Comparison of ENCODE assay signal across 30 cellular contexts in genomic region chr6:85163553-85163952, GRCh38.
"Had no signal": no experiment of that assay in that cellular context is flagged by ENCODE, and none has a peak within 500 bp of the region (broad histone marks: within the 10 kb centered on the region; RNA-seq: fewer than 3 reads in every experiment).

No MANE protein-coding gene starts in this region.

- H3K27ac ChIP-seq: colonic mucosa, epithelial cell of prostate, esophagus squamous epithelium, gastroesophageal sphincter, lower lobe of right lung, neutrophil, prostate gland, suprapubic skin, tibial artery, upper lobe of right lung had no signal

- H3K4me3 ChIP-seq: colonic mucosa, esophagus squamous epithelium, gastroesophageal sphincter, lower lobe of right lung, prostate gland, suprapubic skin, tibial artery, upper lobe of right lung had no signal

- H3K27me3 Mint-ChIP-seq: activated B cell treated with CpG ODN at 0.5 μM for 24 hours; activated CD8-positive, alpha-beta memory T cell treated with anti-CD3 and anti-CD28 coated beads, Interleukin-2, amount 10 ng/mL, durations not matched to agents 7 days and 5 days; natural killer cell treated with Interleukin-12 subunit alpha and Interleukin-12 subunit beta and Interleukin-15 and Interleukin-18, amount 100 ng/mL, for 72 hours; T-cell had no signal

- H3K36me3 Mint-ChIP-seq: activated CD8-positive, alpha-beta memory T cell treated with anti-CD3 and anti-CD28 coated beads, Interleukin-2, amount 10 ng/mL, durations not matched to agents 7 days and 5 days; activated naive CD4-positive, alpha-beta T cell treated with anti-CD3 and anti-CD28 coated beads, Interleukin-2, amount 50 U/mL, for 72 hours; immature natural killer cell; natural killer cell treated with Interleukin-12 subunit alpha and Interleukin-12 subunit beta and Interleukin-15 and Interleukin-18, amount 100 ng/mL, for 72 hours; T-cell had no signal

- H3K27me3 ChIP-seq: colonic mucosa, esophagus squamous epithelium, gastroesophageal sphincter, neutrophil, suprapubic skin, tibial artery, upper lobe of right lung had no signal

- H3K9me3 ChIP-seq: colonic mucosa, esophagus squamous epithelium, gastroesophageal sphincter, lower lobe of right lung, neutrophil, prostate gland, suprapubic skin, tibial artery, upper lobe of right lung had no signal

- ATAC-seq: activated CD8-positive, alpha-beta memory T cell treated with anti-CD3 and anti-CD28 coated beads, Interleukin-2, amount 10 ng/mL, durations not matched to agents 7 days and 5 days; activated CD8-positive, alpha-beta T cell treated with anti-CD3 and anti-CD28 coated beads, Interleukin-2, amount 10 ng/mL, durations not matched to agents 7 days and 5 days; activated naive CD4-positive, alpha-beta T cell treated with anti-CD3 and anti-CD28 coated beads, Interleukin-2, amount 50 U/mL, for 72 hours; gastroesophageal sphincter; left colon; lower lobe of right lung; natural killer cell treated with Interleukin-12 subunit alpha and Interleukin-12 subunit beta and Interleukin-15 and Interleukin-18, amount 100 ng/mL, for 72 hours; T-cell; upper lobe of right lung had no signal

- H3K27ac Mint-ChIP-seq: activated B cell treated with CpG ODN at 0.5 μM for 24 hours; activated CD8-positive, alpha-beta memory T cell treated with anti-CD3 and anti-CD28 coated beads, Interleukin-2, amount 10 ng/mL, durations not matched to agents 7 days and 5 days; activated CD8-positive, alpha-beta T cell treated with anti-CD3 and anti-CD28 coated beads, Interleukin-2, amount 10 ng/mL, durations not matched to agents 7 days and 5 days; activated naive CD4-positive, alpha-beta T cell treated with anti-CD3 and anti-CD28 coated beads, Interleukin-2, amount 50 U/mL, for 72 hours; activated T-helper 2 cell treated with anti-CD3 and anti-CD28 coated beads, Interferon-gamma antibody, Interleukin-2, Interleukin-4, amounts not matched to agents 10 μg/mL and 5 μg/mL and 100 μg/mL, durations not matched to agents 14 hours and 24 hours and 36 hours; immature natural killer cell; natural killer cell treated with Interleukin-12 subunit alpha and Interleukin-12 subunit beta and Interleukin-15 and Interleukin-18, amount 100 ng/mL, for 72 hours; T-cell; T-helper 2 cell treated with Interferon-gamma antibody and Interleukin-4, amounts not matched to agents 5 μg/mL and 100 μg/mL, for 36 hours had no signal

- H3K4me3 Mint-ChIP-seq: activated B cell treated with CpG ODN at 0.5 μM for 24 hours; activated CD8-positive, alpha-beta memory T cell treated with anti-CD3 and anti-CD28 coated beads, Interleukin-2, amount 10 ng/mL, durations not matched to agents 7 days and 5 days; activated CD8-positive, alpha-beta T cell treated with anti-CD3 and anti-CD28 coated beads, Interleukin-2, amount 10 ng/mL, durations not matched to agents 7 days and 5 days; immature natural killer cell; natural killer cell treated with Interleukin-12 subunit alpha and Interleukin-12 subunit beta and Interleukin-15 and Interleukin-18, amount 100 ng/mL, for 72 hours; T-cell; T-helper 2 cell treated with Interferon-gamma antibody and Interleukin-4, amounts not matched to agents 5 μg/mL and 100 μg/mL, for 36 hours had no signal

- H3K4me1 ChIP-seq: colonic mucosa, esophagus squamous epithelium, gastroesophageal sphincter, lower lobe of right lung, prostate gland, suprapubic skin, tibial artery, upper lobe of right lung had no signal

- H3K9me3 Mint-ChIP-seq: activated B cell treated with CpG ODN at 0.5 μM for 24 hours; activated naive CD4-positive, alpha-beta T cell treated with anti-CD3 and anti-CD28 coated beads, Interleukin-2, amount 50 U/mL, for 72 hours; activated T-helper 2 cell treated with anti-CD3 and anti-CD28 coated beads, Interferon-gamma antibody, Interleukin-2, Interleukin-4, amounts not matched to agents 10 μg/mL and 5 μg/mL and 100 μg/mL, durations not matched to agents 14 hours and 24 hours and 36 hours; T-helper 2 cell treated with Interferon-gamma antibody and Interleukin-4, amounts not matched to agents 5 μg/mL and 100 μg/mL, for 36 hours had no signal

- DNase-seq: activated B cell treated with CpG ODN at 0.5 μM for 24 hours; activated CD8-positive, alpha-beta memory T cell treated with anti-CD3 and anti-CD28 coated beads, Interleukin-2, amount 10 ng/mL, durations not matched to agents 7 days and 5 days; activated CD8-positive, alpha-beta T cell treated with anti-CD3 and anti-CD28 coated beads, Interleukin-2, amount 10 ng/mL, durations not matched to agents 7 days and 5 days; activated naive CD4-positive, alpha-beta T cell; activated T-cell treated with anti-CD3 and anti-CD28 coated beads, Interleukin-2, amount 50 U/mL, for 48 hours; anterior cingulate cortex; cerebellar nuclear complex; colonic mucosa; effector CD8-positive, alpha-beta T cell; esophagus squamous epithelium; hippocampal formation; immature natural killer cell; kidney; left colon; lower lobe of right lung; mesenchymal stem cell; stimulated activated CD4-positive, alpha-beta T cell treated with anti-CD3 and anti-CD28 coated beads, Interleukin-15, amount 100 ng/mL, for 24 hours; stimulated activated naive CD4-positive, alpha-beta T cell; T-cell; tibial artery; upper lobe of right lung had no signal

- H3K36me3 ChIP-seq: colonic mucosa, esophagus squamous epithelium, gastroesophageal sphincter, lower lobe of right lung, neutrophil, prostate gland, suprapubic skin, tibial artery, upper lobe of right lung had no signal

- H3K4me1 Mint-ChIP-seq: activated B cell treated with CpG ODN at 0.5 μM for 24 hours; activated CD8-positive, alpha-beta memory T cell treated with anti-CD3 and anti-CD28 coated beads, Interleukin-2, amount 10 ng/mL, durations not matched to agents 7 days and 5 days; immature natural killer cell; T-cell had no signal
